In genomic region chr1:101257500-101258325, GRCh38 we compare ENCODE assay signal across 8 cellular contexts. TPM values are rescaled to one million over a fixed set of nuclear protein-coding genes. Genes with fewer than 3 reads are reported as not detected.
DNase-seq lines count a peak whose midpoint lies in the region; ATAC-seq lines count a peak whose summit lies in the region.

No MANE protein-coding gene starts in this region.

- H3K4me1 Mint-ChIP-seq in activated naive CD4-positive, alpha-beta T cell treated with anti-CD3 and anti-CD28 coated beads, Interleukin-2, amount 10 ng/mL, durations not matched to agents 7 days and 5 days: peaks cover 60% of the 10 kb centered on the region

- no peaks in the 10 kb centered on the region for H3K27me3 Mint-ChIP-seq in activated naive CD4-positive, alpha-beta T cell treated with anti-CD3 and anti-CD28 coated beads, Interleukin-2, amount 10 ng/mL, durations not matched to agents 7 days and 5 days

- no peak overlapping the region for H3K4me3 Mint-ChIP-seq in activated naive CD4-positive, alpha-beta T cell treated with anti-CD3 and anti-CD28 coated beads, Interleukin-2, amount 10 ng/mL, durations not matched to agents 7 days and 5 days

- no peaks in the 10 kb centered on the region for H3K9me3 Mint-ChIP-seq in activated naive CD4-positive, alpha-beta T cell treated with anti-CD3 and anti-CD28 coated beads, Interleukin-2, amount 10 ng/mL, durations not matched to agents 7 days and 5 days

- peak; percentile 56 for ATAC-seq in HG02852 (IDR thresholded peaks at IDR 0.05; ENCODE audit: unreplicated experiment)
- peak; percentile 44 for ATAC-seq in esophagus mucosa
- ATAC-seq in activated CD4-positive, CD25-positive, alpha-beta regulatory T cell treated with anti-CD3 and anti-CD28 coated beads, Interleukin-2, amount 50 U/mL, for 24 hours: no peak

- H3K36me3 Mint-ChIP-seq in activated naive CD4-positive, alpha-beta T cell treated with anti-CD3 and anti-CD28 coated beads, Interleukin-2, amount 10 ng/mL, durations not matched to agents 7 days and 5 days: no peaks in the 10 kb centered on the region

- CTCF ChIA-PET in activated naive CD4-positive, alpha-beta T cell treated with anti-CD3 and anti-CD28 coated beads, Interleukin-2, amount 10 ng/mL, durations not matched to agents 7 days and 5 days (lab: Charles Lee): interaction anchor here (0.7 to 1.0 kb wide), 3 partner anchors 27 to 31 kb away, joined by 3 to 5 read pairs (median 4); no protein-coding TSS in a partner anchor

- DNase-seq in activated naive CD4-positive, alpha-beta T cell treated with anti-CD3 and anti-CD28 coated beads, Interleukin-2, amount 10 ng/mL, durations not matched to agents 7 days and 5 days: peak; percentile 64
- no peak for DNase-seq in activated naive CD4-positive, alpha-beta T cell treated with Interleukin-2 at 50 U/mL for 16 hours
- peak; percentile 87 to 89 for DNase-seq in NCI-H446 (lab: John Stamatoyannopoulos, UW)
- no peak for DNase-seq in midbrain (lab: John Stamatoyannopoulos, UW)
- no peak for DNase-seq in COLO829 (ENCODE audit: low spot score)

- peak overlapping the region; percentile 46 for H3K27ac Mint-ChIP-seq in activated naive CD4-positive, alpha-beta T cell treated with anti-CD3 and anti-CD28 coated beads, Interleukin-2, amount 10 ng/mL, durations not matched to agents 7 days and 5 days

RNA-seq across cellular contexts. Expression of gene S1PR1, which starts 20.9 kb away (rescaled TPM):
- total RNA-seq in esophagus mucosa: 4.0 TPM

Comparison
In these comparisons a context has a peak if more than half of its experiments do, and no peak if none do; other contexts are left out.
1. DNase-seq: peak in activated naive CD4-positive, alpha-beta T cell treated with anti-CD3 and anti-CD28 coated beads, Interleukin-2, amount 10 ng/mL, durations not matched to agents 7 days and 5 days (single experiment) and NCI-H446 (2 of 2); none in activated naive CD4-positive, alpha-beta T cell treated with Interleukin-2 at 50 U/mL for 16 hours (single experiment), midbrain (single experiment) and COLO829 (single experiment).
2. ATAC-seq: peak in HG02852 (single experiment) and esophagus mucosa (single experiment); none in activated CD4-positive, CD25-positive, alpha-beta regulatory T cell treated with anti-CD3 and anti-CD28 coated beads, Interleukin-2, amount 50 U/mL, for 24 hours (0 of 2).